In the genomic region with DNA sequence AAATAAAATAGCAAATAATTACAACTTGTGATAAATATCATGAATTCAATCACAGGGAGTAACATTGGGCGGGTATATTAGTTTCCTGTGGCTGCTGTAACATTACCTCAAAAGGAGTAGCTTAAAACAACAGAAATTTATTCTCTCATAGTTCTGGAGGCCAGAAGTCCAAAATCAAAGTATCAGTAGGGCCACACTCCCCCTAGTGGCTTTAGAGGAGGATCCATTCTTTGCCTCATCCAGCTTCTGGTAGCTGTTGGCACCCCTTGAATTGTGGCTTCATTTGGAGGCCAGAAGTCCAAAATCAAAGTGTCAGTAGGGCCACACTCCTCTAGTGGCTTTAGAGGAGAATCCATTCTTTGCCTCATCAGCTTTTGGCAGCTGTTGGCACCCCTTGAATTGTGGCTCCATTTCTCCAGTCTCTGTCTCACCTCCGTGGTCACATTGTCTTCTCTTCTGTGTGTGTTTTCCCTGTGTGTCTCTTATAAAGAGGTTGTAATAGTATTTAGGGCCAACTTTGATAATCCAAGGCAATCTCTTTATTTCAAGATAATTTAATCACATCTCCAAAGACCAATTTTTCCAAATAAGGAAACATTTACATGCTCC, we compare ENCODE assay signal across 8 cellular contexts. TPM values are rescaled to one million over a fixed set of nuclear protein-coding genes. Genes with fewer than 3 reads are reported as not detected.
A peak's percentile ranks its signal among the peaks of the same experiment; 100 is the strongest.
DNase-seq lines count a peak whose midpoint lies in the region; ATAC-seq and TF ChIP-seq lines count a peak whose summit lies in the region.

No MANE protein-coding gene starts in this region.

- H3K9me3 ChIP-seq in OCI-LY7 (ENCODE audit: low read length) (no peaks in the 10 kb centered on the region), fibroblast of lung (ENCODE audit: control insufficient read depth, insufficient read depth, low read depth, low read length) (no peaks in the 10 kb centered on the region), upper lobe of left lung (no peaks in the 10 kb centered on the region), MG63 (no peaks in the 10 kb centered on the region)

- H3K4me2 ChIP-seq in OCI-LY7 (ENCODE audit: low read length) (no peak overlapping the region), fibroblast of lung (ENCODE audit: extremely low read depth, insufficient read depth, low read length) (no peak overlapping the region)

- no peak for TF ChIP-seq POLR2A in upper lobe of left lung (IDR thresholded peaks at IDR 0.05)

- H3K27ac ChIP-seq in OCI-LY7 (ENCODE audit: low read depth, low read length, poor library complexity, severe bottlenecking), result no peak overlapping the region
- no peak overlapping the region for H3K27ac ChIP-seq in fibroblast of lung (ENCODE audit: insufficient read depth, low read length)
- H3K27ac ChIP-seq in upper lobe of left lung, result no peak overlapping the region

- BruUV-seq in OCI-LY7 (replicated peaks; lab: Mats Ljungman, UMichigan), result no TSS peak

- no peak for TF ChIP-seq EP300 in upper lobe of left lung (IDR thresholded peaks at IDR 0.05)

- CTCF ChIA-PET in OCI-LY7 (lab: Charles Lee; ENCODE audit: unreplicated experiment), result no interaction called here

- intact Hi-C loops in OCI-LY7 (cut with micrococcal nuclease; ENCODE audit: unreplicated experiment), result loop anchor here (5.0 kb wide), 1 partner anchor 411 kb away; no protein-coding TSS in a partner anchor

- H4K20me1 ChIP-seq in OCI-LY7 (ENCODE audit: insufficient read depth, low read length) (no peaks in the 10 kb centered on the region), fibroblast of lung (ENCODE audit: control insufficient read depth, extremely low read depth, insufficient read depth, low read length) (no peaks in the 10 kb centered on the region)

- 70 to 72% methylated on average over 2 of the region's 2 CpGs for WGBS in upper lobe of left lung, 2 donors

- H2AFZ ChIP-seq in OCI-LY7 (ENCODE audit: low read length) (no peak overlapping the region), fibroblast of lung (ENCODE audit: low read length) (no peak overlapping the region)

- H3K9ac ChIP-seq in fibroblast of lung (ENCODE audit: insufficient read depth, low read length), result no peak overlapping the region

- no peaks in the 10 kb centered on the region for H3K9me2 ChIP-seq in OCI-LY7 (ENCODE audit: insufficient read depth, low read length)

- peak; percentile 25 for DNase-seq in AG08396 (ENCODE audit: low spot score)
- DNase-seq in GM10266 (ENCODE audit: extremely low spot score), result no peak
- DNase-seq in OCI-LY7 (ENCODE audit: low spot score), result peak; percentile 27
- peak; percentile 27 to 62 for DNase-seq in fibroblast of lung (ENCODE audit: low read depth in 2 of 2)
- DNase-seq in upper lobe of left lung, result no peak
- DNase-seq in MG63, result no peak
- no peak for DNase-seq in OCI-M2 (lab: John Stamatoyannopoulos, UW; ENCODE audit: unreplicated experiment)

- H3K79me2 ChIP-seq in OCI-LY7 (ENCODE audit: insufficient read depth, low read depth, low read length), result no peaks in the 10 kb centered on the region
- no peaks in the 10 kb centered on the region for H3K79me2 ChIP-seq in fibroblast of lung (ENCODE audit: control insufficient read depth, insufficient read depth, low read length)

- H3K36me3 ChIP-seq in OCI-LY7 (ENCODE audit: insufficient read depth, low read length) (no peaks in the 10 kb centered on the region), fibroblast of lung (ENCODE audit: control insufficient read depth, insufficient read depth, low read length) (no peaks in the 10 kb centered on the region), upper lobe of left lung (no peaks in the 10 kb centered on the region), MG63 (no peaks in the 10 kb centered on the region)

- H3K4me1 ChIP-seq in OCI-LY7 (ENCODE audit: insufficient read depth, low read length, poor library complexity, severe bottlenecking) (no peaks in the 10 kb centered on the region), fibroblast of lung (ENCODE audit: control insufficient read depth, extremely low read depth, insufficient read depth, low read length) (no peaks in the 10 kb centered on the region), upper lobe of left lung (peaks cover 0 to 12% (median 4%) of the 10 kb centered on the region in 4 donors)

- POLR2A ChIA-PET in OCI-LY7 (lab: Charles Lee), result no interaction called here

- H3K4me3 ChIP-seq in OCI-LY7 (ENCODE audit: low read depth, low read length, poor library complexity, severe bottlenecking), result no peak overlapping the region
- H3K4me3 ChIP-seq in fibroblast of lung (replicated peaks in 1 of 4; ENCODE audit: control extremely low read depth in 1 of 4, insufficient read depth in 1 of 4, low read depth in 3 of 4, low read length in 4 of 4), result no peak overlapping the region
- no peak overlapping the region for H3K4me3 ChIP-seq in upper lobe of left lung
- H3K4me3 ChIP-seq in MG63, result no peak overlapping the region

- H3K27me3 ChIP-seq in fibroblast of lung (ENCODE audit: control insufficient read depth, insufficient read depth, low read length) (no peaks in the 10 kb centered on the region), upper lobe of left lung (no peaks in the 10 kb centered on the region), MG63 (no peaks in the 10 kb centered on the region)

- TF ChIP-seq CTCF in GM10266 (IDR thresholded peaks at IDR 0.05; ENCODE audit: control insufficient read depth, insufficient read depth, low read depth, missing control alignments), result peak; percentile 51
- peak; percentile 78 for TF ChIP-seq CTCF in OCI-LY7 (conservative IDR thresholded peaks at IDR 0.05; ENCODE audit: low read length)
- peak; percentile 67 to 83 for TF ChIP-seq CTCF in fibroblast of lung (conservative IDR thresholded peaks at IDR 0.05 in 1 of 2, IDR thresholded peaks at IDR 0.05 in 1 of 2; ENCODE audit: low read depth in 1 of 2, low read length in 2 of 2)
- TF ChIP-seq CTCF in upper lobe of left lung (IDR thresholded peaks at IDR 0.05), result peak; percentile 31 to 57 (median 52)

- ATAC-seq in upper lobe of left lung (ENCODE audit: low FRiP score in 2 of 2) (peak in 1 of 2 donors; percentile 49), HG03175 (IDR thresholded peaks at IDR 0.05; ENCODE audit: unreplicated experiment) (no peak)

RNA-seq across cellular contexts. Expression of a gene that starts 3.1 kb away (rescaled TPM):
- 0.46 and 1.0 TPM in 2 replicates for total RNA-seq in OCI-LY7 (2014; rRNA removed; shearing (Covaris generic))
- total RNA-seq in OCI-LY7 (2022) (1.1 and 1.8 TPM in 2 replicates), fibroblast of lung (2.3 and 3.8 TPM in 2 replicates), upper lobe of left lung (1 to 10 TPM in 2 of 6 donors, under 1 TPM in 3, not detected in 1; 0.30 to 4.3 (median 0.37) TPM)
- 1.9 and 2.7 TPM in 2 replicates for polyA plus RNA-seq in fibroblast of lung
- polyA plus RNA-seq in fibroblast of lung (2012), result 1.0 and 1.1 TPM in 2 replicates
- polyA minus RNA-seq in fibroblast of lung (ENCODE audit: low replicate concordance), result 0.52 TPM in 1 of 2 replicates, not detected in the other
- total RNA-seq in MG63 (2014; rRNA removed; shearing (Covaris generic); ENCODE audit: low replicate concordance), result 1.3 and 5.8 TPM in 2 replicates

Comparison
In these comparisons a context has a peak if more than half of its experiments do, and no peak if none do; other contexts are left out.
1. DNase-seq: peak in AG08396 (single experiment), OCI-LY7 (single experiment) and fibroblast of lung (2 of 2); none in GM10266 (single experiment), upper lobe of left lung (0 of 2), MG63 (single experiment) and OCI-M2 (single experiment).
2. Peak in every context shown above with its lines, with median percentiles within 50 percentile points of each other: CTCF ChIP-seq.